8 cellular contexts compared by ENCODE assay signal in the genomic region with DNA sequence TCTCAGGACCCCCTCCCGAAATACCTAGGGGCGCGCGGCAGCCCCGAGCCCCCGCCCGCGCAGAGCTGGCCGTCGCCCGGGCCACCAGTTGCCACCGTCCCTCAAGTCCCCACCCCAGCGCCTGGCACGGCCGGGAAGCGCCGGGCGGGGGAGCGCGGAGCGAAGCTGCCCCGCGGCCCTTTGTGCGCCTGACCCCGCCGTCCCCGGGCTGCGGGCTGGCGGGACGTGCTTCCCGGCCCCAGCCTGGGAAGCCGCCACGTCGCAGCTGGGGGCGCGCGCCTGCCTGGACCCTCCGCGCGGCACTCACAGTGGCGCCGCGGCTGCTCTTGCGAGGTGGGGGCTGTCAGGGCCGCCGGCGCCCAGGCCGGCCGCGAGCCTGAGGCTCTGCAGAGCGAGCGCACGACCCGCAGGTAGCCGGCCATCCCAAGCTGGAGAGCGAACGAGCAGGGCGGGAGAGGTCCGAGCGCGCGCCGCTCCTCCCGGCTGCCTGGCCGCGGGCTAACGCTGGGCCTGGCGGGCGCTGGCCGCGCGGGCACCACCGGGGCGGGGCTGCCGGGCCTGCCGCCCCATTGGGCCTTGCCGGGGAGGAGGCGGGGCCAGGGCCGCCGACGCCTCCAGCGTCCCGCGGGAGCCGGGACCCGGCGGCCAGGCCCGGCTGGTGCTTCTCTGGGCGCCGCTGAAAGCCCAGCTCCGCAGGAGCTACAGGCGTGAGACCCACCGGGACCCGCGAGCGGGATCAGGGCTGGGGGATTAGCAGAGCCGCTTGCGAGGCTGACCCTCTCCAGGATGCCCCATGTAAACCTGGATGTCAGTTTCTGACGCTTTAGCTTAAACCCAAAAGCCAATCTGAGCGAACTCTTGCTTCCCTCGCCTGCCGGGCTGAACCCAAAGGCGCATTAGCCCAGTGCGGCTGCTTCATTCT. TPM values are rescaled to one million over a fixed set of nuclear protein-coding genes. Genes with fewer than 3 reads are reported as not detected.
DNase-seq lines count a peak whose midpoint lies in the region; ATAC-seq and TF ChIP-seq lines count a peak whose summit lies in the region.

Gene IDH2 (minus strand): TSS at position 500 of the 922 bp plus-strand sequence. CDS start 78 bp downstream, at position 422.

- no peaks in the 10 kb centered on the region for H3K36me3 ChIP-seq in RWPE2 (ENCODE audit: low read depth)
- H3K36me3 ChIP-seq in stomach smooth muscle (ENCODE audit: control insufficient read depth in 2 of 2, insufficient read depth in 2 of 2, low read length in 2 of 2), result no peaks in the 10 kb centered on the region

- peaks cover 44 to 52% of the 10 kb centered on the region in 2 donors for H3K4me1 Mint-ChIP-seq in natural killer cell treated with Interleukin-12 subunit alpha and Interleukin-12 subunit beta and Interleukin-15 and Interleukin-18, amount 100 ng/mL, for 72 hours (ENCODE audit: low read depth in 2 of 2)

- peaks cover 4% of the 10 kb centered on the region for H3K36me3 Mint-ChIP-seq in natural killer cell treated with Interleukin-12 subunit alpha and Interleukin-12 subunit beta and Interleukin-15 and Interleukin-18, amount 100 ng/mL, for 72 hours

- H3K9me3 Mint-ChIP-seq in natural killer cell treated with Interleukin-12 subunit alpha and Interleukin-12 subunit beta and Interleukin-15 and Interleukin-18, amount 100 ng/mL, for 72 hours, result no peaks in the 10 kb centered on the region

- H3K27me3 ChIP-seq in RWPE2 (ENCODE audit: insufficient read depth, poor library complexity, severe bottlenecking), result no peaks in the 10 kb centered on the region
- H3K27me3 ChIP-seq in stomach smooth muscle (ENCODE audit: control insufficient read depth in 1 of 2, insufficient read depth in 2 of 2, low read length in 2 of 2), result no peaks in the 10 kb centered on the region

- H3K9me3 ChIP-seq in RWPE2 (ENCODE audit: severe bottlenecking) (no peaks in the 10 kb centered on the region), stomach smooth muscle (ENCODE audit: control insufficient read depth in 2 of 2, low read length in 2 of 2) (no peaks in the 10 kb centered on the region)

- peak within 1 kb of the TSS; percentile 91 for H3K4me3 Mint-ChIP-seq in natural killer cell treated with Interleukin-12 subunit alpha and Interleukin-12 subunit beta and Interleukin-15 and Interleukin-18, amount 100 ng/mL, for 72 hours

- TF ChIP-seq CTCF in RWPE2 (IDR thresholded peaks at IDR 0.05; ENCODE audit: poor library complexity, severe bottlenecking) (peak; percentile 11), fibroblast of the aortic adventitia (IDR thresholded peaks at IDR 0.05; ENCODE audit: insufficient read depth, low read length) (peak; percentile 1)

- DNase-seq in DMS79 (lab: John Stamatoyannopoulos, UW) (peak; percentile 29), HuH-7.5 (ENCODE audit: low spot score) (peak; percentile 94), RWPE2 (ENCODE audit: low spot score) (peak; percentile 82), fibroblast of the aortic adventitia (ENCODE audit: low read depth) (peak; percentile 72)
- peak; percentile 91 for DNase-seq in activated effector memory CD4-positive, alpha-beta T cell treated with anti-CD3 and anti-CD28 coated beads, Interleukin-2, amount 50 U/mL, for 16 hours
- peak; percentile 89 for DNase-seq in natural killer cell treated with Interleukin-12 subunit alpha and Interleukin-12 subunit beta and Interleukin-15 and Interleukin-18, amount 100 ng/mL, for 72 hours (ENCODE audit: low spot score)

- H3K4me3 ChIP-seq in RWPE2 (ENCODE audit: severe bottlenecking), result peak within 1 kb of the TSS; percentile 74
- H3K4me3 ChIP-seq in fibroblast of the aortic adventitia (ENCODE audit: low read depth, low read length), result peak within 1 kb of the TSS; percentile 74
- peak within 1 kb of the TSS; percentile 76 to 83 for H3K4me3 ChIP-seq in stomach smooth muscle (ENCODE audit: low read length in 2 of 2)

- H3K27ac ChIP-seq in RWPE2 (ENCODE audit: poor library complexity, severe bottlenecking) (peak within 1 kb of the TSS; percentile 15), stomach smooth muscle (ENCODE audit: low read length) (peak within 1 kb of the TSS; percentile 95)

- H3K27me3 Mint-ChIP-seq in natural killer cell treated with Interleukin-12 subunit alpha and Interleukin-12 subunit beta and Interleukin-15 and Interleukin-18, amount 100 ng/mL, for 72 hours, result peaks cover 0 to 2% of the 10 kb centered on the region in 2 donors

- ATAC-seq in GM21515 (IDR thresholded peaks at IDR 0.05; ENCODE audit: unreplicated experiment) (peak; percentile 63), RWPE2 (ENCODE audit: low read depth) (peak; percentile 88)
- peak; percentile 89 to 95 for ATAC-seq in natural killer cell treated with Interleukin-12 subunit alpha and Interleukin-12 subunit beta and Interleukin-15 and Interleukin-18, amount 100 ng/mL, for 72 hours

- H3K4me1 ChIP-seq in RWPE2 (ENCODE audit: insufficient read depth, poor library complexity, severe bottlenecking) (peaks cover 21% of the 10 kb centered on the region), stomach smooth muscle (ENCODE audit: control insufficient read depth, insufficient read depth, low read length) (peaks cover 81% of the 10 kb centered on the region)

- peak within 1 kb of the TSS; percentile 77 to 92 for H3K9ac ChIP-seq in stomach smooth muscle (ENCODE audit: low read length in 2 of 2)

- H3K27ac Mint-ChIP-seq in natural killer cell treated with Interleukin-12 subunit alpha and Interleukin-12 subunit beta and Interleukin-15 and Interleukin-18, amount 100 ng/mL, for 72 hours, result peak within 1 kb of the TSS; percentile 84 to 90

RNA-seq across cellular contexts. Expression of gene IDH2, which starts in this region (rescaled TPM):
- 14.3 and 28.6 TPM in 2 replicates for total RNA-seq in fibroblast of the aortic adventitia (ENCODE audit: low replicate concordance)
- 10 to 100 TPM; 94.3 to 96.4 TPM for total RNA-seq in natural killer cell treated with Interleukin-12 subunit alpha and Interleukin-12 subunit beta and Interleukin-15 and Interleukin-18, amount 100 ng/mL, for 72 hours

Comparison
In these comparisons a context has a peak if more than half of its experiments do, and no peak if none do; other contexts are left out.
1. Peak in every context shown above with its lines: DNase-seq, ATAC-seq, H3K4me3 ChIP-seq and H3K27ac ChIP-seq.
2. DNase-seq: peak in every context shown above with its lines; median percentile 94 in HuH-7.5; 91 in activated effector memory CD4-positive, alpha-beta T cell treated with anti-CD3 and anti-CD28 coated beads, Interleukin-2, amount 50 U/mL, for 16 hours; 89 in natural killer cell treated with Interleukin-12 subunit alpha and Interleukin-12 subunit beta and Interleukin-15 and Interleukin-18, amount 100 ng/mL, for 72 hours; 82 in RWPE2; 72 in fibroblast of the aortic adventitia; 29 in DMS79.